ENCODE assay signal across 26 cellular contexts in genomic region chrX:136519069-136519468, GRCh38. TPM values are rescaled to one million over a fixed set of nuclear protein-coding genes. Genes with fewer than 3 reads are reported as not detected.
A peak's percentile ranks its signal among the peaks of the same experiment; 100 is the strongest.
DNase-seq lines count a peak whose midpoint lies in the region; ATAC-seq, FAIRE-seq and TF ChIP-seq lines count a peak whose summit lies in the region.
"Had no signal": no experiment of that assay in that cellular context is flagged by ENCODE, and none has a peak within 500 bp of the region (broad histone marks: within the 10 kb centered on the region; RNA-seq: fewer than 3 reads in every experiment).

No MANE protein-coding gene starts in this region.

- H3K36me3 ChIP-seq in HepG2 (replicated peaks in 1 of 2; ENCODE audit: control insufficient read depth in 1 of 2, insufficient read depth in 2 of 2, low read length in 2 of 2) (no peaks in the 10 kb centered on the region), right lobe of liver (no peaks in the 10 kb centered on the region), Panc1 (ENCODE audit: control insufficient read depth, insufficient read depth, low read length) (no peaks in the 10 kb centered on the region), K562 (ENCODE audit: control insufficient read depth, insufficient read depth, low read length) (no peaks in the 10 kb centered on the region)
- no peaks in the 10 kb centered on the region for H3K36me3 ChIP-seq in CD4-positive, alpha-beta memory T cell (ENCODE audit: insufficient read depth, low read length)
- H3K36me3 ChIP-seq: BE2C; BLaER1 treated with 17β-estradiol and CSF1 and Interleukin-3, amounts not matched to agents 10 nM and 100 nM had no signal

- H3K9me1 ChIP-seq in K562 (ENCODE audit: control insufficient read depth, insufficient read depth, low read length) = no peaks in the 10 kb centered on the region

- BruUV-seq in HepG2 (replicated peaks; lab: Mats Ljungman, UMichigan) (no TSS peak), Panc1 (replicated peaks; lab: Mats Ljungman, UMichigan) (no TSS peak), K562 (replicated peaks; lab: Mats Ljungman, UMichigan) (no TSS peak)

- H3K4me1 ChIP-seq in HepG2 (ENCODE audit: insufficient read depth, low read length) (no peaks in the 10 kb centered on the region), right lobe of liver (no peaks in the 10 kb centered on the region), Panc1 (ENCODE audit: control insufficient read depth, insufficient read depth, low read length) (no peaks in the 10 kb centered on the region), K562 (replicated peaks in 1 of 2; ENCODE audit: control insufficient read depth in 2 of 2, insufficient read depth in 2 of 2, low read length in 2 of 2) (no peaks in the 10 kb centered on the region)
- no peaks in the 10 kb centered on the region for H3K4me1 ChIP-seq in CD4-positive, alpha-beta memory T cell (ENCODE audit: insufficient read depth, low read length)
- H3K4me1 ChIP-seq: BE2C; BLaER1 treated with 17β-estradiol and CSF1 and Interleukin-3, amounts not matched to agents 10 nM and 100 nM; Caco-2 had no signal

- H3K4me1 Mint-ChIP-seq in CD4-positive, alpha-beta memory T cell = peaks cover 0 to 10% (median 7%) of the 10 kb centered on the region in 4 donors
- H3K4me1 Mint-ChIP-seq: GM23338, H9 had no signal

- 7% methylated on average over 5 of the region's 5 CpGs for WGBS in HepG2 (ENCODE audit: low lambda C conversion rate)
- 52% methylated on average over 5 of the region's 5 CpGs for WGBS in right lobe of liver (ENCODE audit: insufficient coverage, low coverage, low lambda C conversion rate, missing lambda C conversion rate)
- 1% methylated on average over 5 of the region's 5 CpGs for WGBS in K562 (ENCODE audit: insufficient coverage, low coverage, missing lambda C conversion rate)

- H4K20me1 ChIP-seq in HepG2 (ENCODE audit: insufficient read depth, low read length) = no peaks in the 10 kb centered on the region
- H4K20me1 ChIP-seq in K562 (replicated peaks; ENCODE audit: control insufficient read depth, insufficient read depth, low read length) = no peaks in the 10 kb centered on the region
- H4K20me1 ChIP-seq: BLaER1 treated with 17β-estradiol and CSF1 and Interleukin-3, amounts not matched to agents 10 nM and 100 nM had no signal

- CTCF ChIA-PET in HepG2 (lab: Yijun Ruan, JAX; ENCODE audit: low intra/inter-chr PET ratio, low total read pairs) (no interaction called here), Panc1 (lab: Charles Lee) (no interaction called here), K562 (lab: Yijun Ruan, JAX; ENCODE audit: low intra/inter-chr PET ratio) (interaction anchor here (0.7 kb wide), 1 partner anchor 58 kb away, joined by 5 read pairs; no protein-coding TSS in a partner anchor), HEK293T (lab: Yijun Ruan, JAX) (no interaction called here)
- CTCF ChIA-PET in CD4-positive, alpha-beta memory T cell (lab: Charles Lee; ENCODE audit: partially characterized antibody) = no interaction called here

- H3K4me3 ChIP-seq in HepG2 (replicated peaks in 1 of 3; ENCODE audit: insufficient read depth in 1 of 3, low read depth in 2 of 3, low read length in 3 of 3) = no peak overlapping the region
- no peak overlapping the region for H3K4me3 ChIP-seq in right lobe of liver
- no peak overlapping the region for H3K4me3 ChIP-seq in Panc1 (ENCODE audit: low read depth in 2 of 2, low read length in 2 of 2)
- no peak overlapping the region for H3K4me3 ChIP-seq in K562
- H3K4me3 ChIP-seq in CD4-positive, alpha-beta memory T cell (ENCODE audit: low read length in 2 of 2) = no peak overlapping the region
- H3K4me3 ChIP-seq: BLaER1 treated with 17β-estradiol and CSF1 and Interleukin-3, amounts not matched to agents 10 nM and 100 nM; GM12878; GM23338 had no signal

- intact Hi-C loops in HepG2 (cut with micrococcal nuclease; ENCODE audit: unreplicated experiment) = no loop called here
- intact Hi-C loops in right lobe of liver (cut with DNase I) = no loop called here
- intact Hi-C loops in Panc1 (cut with micrococcal nuclease; ENCODE audit: unreplicated experiment) = loop anchor here (5.0 kb wide), 1 partner anchor 58 kb away; no protein-coding TSS in a partner anchor
- intact Hi-C loops in K562 (cut with micrococcal nuclease) = loop anchor here (2.0 kb wide), 1 partner anchor 58 kb away; no protein-coding TSS in a partner anchor
- intact Hi-C loops in CD4-positive, alpha-beta memory T cell (cut with micrococcal nuclease) = no loop called here

- no peak overlapping the region for H3K27ac Mint-ChIP-seq in CD4-positive, alpha-beta memory T cell
- H3K27ac Mint-ChIP-seq: CD8-positive, alpha-beta T cell; GM23338; H9; HFFc6 had no signal

- no peak overlapping the region for H3K4me3 Mint-ChIP-seq in CD4-positive, alpha-beta memory T cell
- H3K4me3 Mint-ChIP-seq: CD8-positive, alpha-beta T cell; GM23338; H9; HFFc6 had no signal

- H3K4me2 ChIP-seq in HepG2 (ENCODE audit: low read depth, low read length) (no peak overlapping the region), K562 (ENCODE audit: insufficient read depth, low read length) (no peak overlapping the region)
- H3K4me2 ChIP-seq: BLaER1 treated with 17β-estradiol and CSF1 and Interleukin-3, amounts not matched to agents 10 nM and 100 nM; GM23338 had no signal

- in situ Hi-C loops in HepG2 (cut with HindIII; ENCODE audit: extremely low pct_ligation_motif_present, low pct_unique_long_range_greater_than_20kb) = no loop called here
- in situ Hi-C loops in Panc1 (cut with HindIII; ENCODE audit: low pct_unique_long_range_greater_than_20kb, low sequenced_read_pairs) = no loop called here
- in situ Hi-C loops in K562 (cut with MboI) = no loop called here

- no peak for DNase-seq in HepG2 (ENCODE audit: low spot score)
- no peak for DNase-seq in right lobe of liver
- DNase-seq in Panc1 (ENCODE audit: low read depth, low spot score) = no peak
- DNase-seq in K562 (ENCODE audit: extremely low read depth in 1 of 4, low spot score in 3 of 4) = no peak
- no peak for DNase-seq in HEK293T (ENCODE audit: extremely low spot score)
- no peak for DNase-seq in CD4-positive, alpha-beta memory T cell
- DNase-seq in DMS53 treated with DMSO at 0.1 percent for 48 hours (lab: John Stamatoyannopoulos, UW; ENCODE audit: unreplicated experiment) = no peak
- no peak for DNase-seq in ecto neural progenitor cell (ENCODE audit: low spot score)
- DNase-seq: ACHN; AML-193; BE2C; Caco-2; CD8-positive, alpha-beta T cell; DMS153; DMS79; EL; GDM1; H9; HFFc6 had no signal

- H3K27ac ChIP-seq in HepG2 (ENCODE audit: extremely low read length, insufficient read depth, low read length) = no peak overlapping the region
- no peak overlapping the region for H3K27ac ChIP-seq in right lobe of liver
- H3K27ac ChIP-seq in Panc1 (ENCODE audit: low read length) = no peak overlapping the region
- no peak overlapping the region for H3K27ac ChIP-seq in K562 (ENCODE audit: extremely low read depth, low read depth, low read length)
- H3K27ac ChIP-seq in CD4-positive, alpha-beta memory T cell (ENCODE audit: low read depth, low read length) = no peak overlapping the region
- H3K27ac ChIP-seq: 22Rv1; BLaER1 treated with 17β-estradiol and CSF1 and Interleukin-3, amounts not matched to agents 10 nM and 100 nM had no signal

- peak; percentile 44; the same call in 1 of the 3 replicates for ATAC-seq in HepG2
- no peak for ATAC-seq in right lobe of liver
- ATAC-seq in Panc1 = peak; percentile 77
- ATAC-seq in K562 = no peak
- ATAC-seq: CD8-positive, alpha-beta T cell; GM12878; GM23338; HCT116 had no signal

- H3K9ac ChIP-seq in HepG2 (ENCODE audit: insufficient read depth, low read depth, low read length) = no peak overlapping the region
- no peak overlapping the region for H3K9ac ChIP-seq in K562 (ENCODE audit: insufficient read depth in 1 of 2, low read depth in 2 of 2, low read length in 2 of 2)
- H3K9ac ChIP-seq: BLaER1 treated with 17β-estradiol and CSF1 and Interleukin-3, amounts not matched to agents 10 nM and 100 nM had no signal

- TF ChIP-seq POLR2A in HepG2 (IDR thresholded peaks at IDR 0.05; ENCODE audit: insufficient read depth in 1 of 2, low read depth in 2 of 2, low read length in 2 of 2) = no peak
- TF ChIP-seq POLR2A in right lobe of liver (IDR thresholded peaks at IDR 0.05) = no peak
- no peak for TF ChIP-seq POLR2A in K562 (conservative IDR thresholded peaks at IDR 0.05)

- TF ChIP-seq RAD21 in HepG2 (CRISPR knock-in tag; IDR thresholded peaks at IDR 0.05) (no peak), K562 (CRISPR knock-in tag; conservative IDR thresholded peaks at IDR 0.05 in 1 of 2, IDR thresholded peaks at IDR 0.05 in 1 of 2) (peak; percentile 42 to 60)

- H3K27me3 ChIP-seq in HepG2 (ENCODE audit: control insufficient read depth in 1 of 2, insufficient read depth in 2 of 2, low read length in 2 of 2) (no peaks in the 10 kb centered on the region), right lobe of liver (no peaks in the 10 kb centered on the region), Panc1 (ENCODE audit: control insufficient read depth, insufficient read depth, low read length) (no peaks in the 10 kb centered on the region), K562 (ENCODE audit: control insufficient read depth in 2 of 2, insufficient read depth in 2 of 2, low read length in 2 of 2) (peaks cover 0 to 4% of the 10 kb centered on the region in 2 experiments; a peak in 4 of 5 replicates)
- no peaks in the 10 kb centered on the region for H3K27me3 ChIP-seq in CD4-positive, alpha-beta memory T cell (ENCODE audit: insufficient read depth, low read length)
- H3K27me3 ChIP-seq: BE2C had no signal

- H3K27me3 Mint-ChIP-seq in CD4-positive, alpha-beta memory T cell = no peaks in the 10 kb centered on the region

- TF ChIP-seq CTCF in HepG2 (CRISPR knock-in tag; IDR thresholded peaks at IDR 0.05) (no peak), right lobe of liver (IDR thresholded peaks at IDR 0.05) (no peak), Panc1 (IDR thresholded peaks at IDR 0.05) (peak; percentile 42), K562 (IDR thresholded peaks at IDR 0.05 in 2 of 3, conservative IDR thresholded peaks at IDR 0.05 in 1 of 3; ENCODE audit: insufficient read depth in 2 of 3, low read depth in 1 of 3, low read length in 3 of 3) (peak; percentile 24 to 41 (median 39); a peak in 3 of 6 replicates)

- peaks cover 0 to 1% (median 0%) of the 10 kb centered on the region in 8 donors for H3K9me3 Mint-ChIP-seq in CD4-positive, alpha-beta memory T cell
- H3K9me3 Mint-ChIP-seq: CD8-positive, alpha-beta T cell; GM23338; HFFc6 had no signal

- H3K9me3 ChIP-seq in HepG2 (ENCODE audit: low read length) = no peaks in the 10 kb centered on the region
- no peaks in the 10 kb centered on the region for H3K9me3 ChIP-seq in right lobe of liver
- no peaks in the 10 kb centered on the region for H3K9me3 ChIP-seq in Panc1 (ENCODE audit: control insufficient read depth, insufficient read depth, low read depth, low read length)
- H3K9me3 ChIP-seq in K562 (replicated peaks; ENCODE audit: control insufficient read depth, insufficient read depth, low read depth, low read length) = no peaks in the 10 kb centered on the region
- no peaks in the 10 kb centered on the region for H3K9me3 ChIP-seq in CD4-positive, alpha-beta memory T cell (ENCODE audit: control insufficient read depth in 1 of 2, low read length in 2 of 2)
- H3K9me3 ChIP-seq: BE2C, Caco-2 had no signal

- H2AFZ ChIP-seq in HepG2 (ENCODE audit: low read length) = no peak overlapping the region
- H2AFZ ChIP-seq in K562 (ENCODE audit: low read depth, low read length) = no peak overlapping the region
- H2AFZ ChIP-seq: GM23338 had no signal

- H3K79me2 ChIP-seq in HepG2 (ENCODE audit: insufficient read depth, low read length) (no peaks in the 10 kb centered on the region), K562 (ENCODE audit: control insufficient read depth, insufficient read depth, low read length) (no peaks in the 10 kb centered on the region)

- no peaks in the 10 kb centered on the region for H3K36me3 Mint-ChIP-seq in CD4-positive, alpha-beta memory T cell
- H3K36me3 Mint-ChIP-seq: CD8-positive, alpha-beta T cell had no signal

- POLR2A ChIA-PET in HepG2 (lab: Yijun Ruan, JAX) (no interaction called here), Panc1 (lab: Charles Lee) (no interaction called here), K562 (lab: Yijun Ruan, JAX) (no interaction called here), HEK293T (lab: Yijun Ruan, JAX) (no interaction called here)
- POLR2A ChIA-PET in CD4-positive, alpha-beta memory T cell (lab: Charles Lee; ENCODE audit: partially characterized antibody) = no interaction called here

- TF ChIP-seq EP300 in HepG2 (IDR thresholded peaks at IDR 0.05; ENCODE audit: low read depth in 2 of 2, low read length in 2 of 2) = no peak
- no peak for TF ChIP-seq EP300 in HepG2 (CRISPR knock-in tag; IDR thresholded peaks at IDR 0.05; ENCODE audit: borderline replicate concordance)
- TF ChIP-seq EP300 in K562 (IDR thresholded peaks at IDR 0.05; ENCODE audit: low read length) = no peak

- no peak for FAIRE-seq in HepG2 (lab: Jason Lieb, UNC)
- FAIRE-seq in K562 (lab: Jason Lieb, UNC) = no peak
- FAIRE-seq: A204.1, GM12878 had no signal

RNA-seq across cellular contexts. Expression of gene VGLL1, which starts 12.9 kb away (rescaled TPM):
- total RNA-seq in HepG2 (2016; rRNA removed; fragmentation: Illumina TruSeq; extraction: Trizol) (not detected in 2 replicates), right lobe of liver (not detected), Panc1 (2021; ENCODE audit: unreplicated experiment) (not detected), K562 (2014; rRNA removed) (not detected in 2 replicates), K562 (2014; rRNA removed; fragmentation: Illumina TruSeq; extraction: Trizol) (not detected in 2 replicates), K562 (2015; rRNA removed; fragmentation: Illumina TruSeq; extraction: Trizol) (not detected in 2 replicates), K562 (2021) (not detected in 2 replicates)
- not detected in 2 replicates for total RNA-seq in HepG2 (2016; cell fraction: cytosol; rRNA removed; fragmentation: Illumina TruSeq; extraction: Trizol; ENCODE audit: low read depth)
- total RNA-seq in HepG2 (2016; cell fraction: insoluble cytoplasmic fraction; rRNA removed; fragmentation: Illumina TruSeq; extraction: Trizol) = not detected in 2 replicates
- total RNA-seq in HepG2 (2016; cell fraction: membrane; rRNA removed; fragmentation: Illumina TruSeq; extraction: Trizol) = not detected in 2 replicates
- not detected in 2 replicates for total RNA-seq in HepG2 (2016; cell fraction: nucleus; rRNA removed; fragmentation: Illumina TruSeq; extraction: Trizol)
- polyA plus RNA-seq in HepG2 (2011; rRNA removed) (not detected in 2 replicates), K562 (2011; rRNA removed) (not detected in 2 replicates), K562 (2014; fragmentation: Illumina TruSeq; extraction: Trizol) (not detected in 2 replicates), K562 (2014; fragmentation: Nextera tagmentation; extraction: Ambion mirVana) (not detected), K562 (2014; rRNA removed) (not detected in 2 replicates)
- not detected in 2 replicates for polyA plus RNA-seq in HepG2 (2011; cell fraction: cytosol; rRNA removed)
- polyA plus RNA-seq in HepG2 (2011; cell fraction: nucleus; rRNA removed) = not detected in 2 replicates
- not detected in 2 replicates for polyA plus RNA-seq in HepG2 (2012)
- polyA plus RNA-seq in HepG2 (2016; cell fraction: cytosol; fragmentation: Illumina TruSeq; extraction: Trizol; ENCODE audit: low read depth) = not detected in 2 replicates
- polyA plus RNA-seq in HepG2 (2016; cell fraction: insoluble cytoplasmic fraction; fragmentation: Illumina TruSeq; extraction: Trizol; ENCODE audit: low read depth) = not detected in 2 replicates
- not detected in 2 replicates for polyA plus RNA-seq in HepG2 (2016; cell fraction: membrane; fragmentation: Illumina TruSeq; extraction: Trizol; ENCODE audit: low read depth)
- not detected in 2 replicates for polyA plus RNA-seq in HepG2 (2016; cell fraction: nucleus; fragmentation: Illumina TruSeq; extraction: Trizol; ENCODE audit: insufficient read depth, low read depth)
- not detected in 2 replicates for polyA minus RNA-seq in HepG2 (2011; rRNA and poly(A)+ RNA removed; ENCODE audit: low replicate concordance)
- not detected in 2 replicates for polyA minus RNA-seq in HepG2 (2011; cell fraction: cytosol; rRNA and poly(A)+ RNA removed)
- polyA minus RNA-seq in HepG2 (2011; cell fraction: nucleus; rRNA and poly(A)+ RNA removed) = not detected in 2 replicates
- polyA plus RNA-seq in Panc1 (2012; ENCODE audit: insufficient read length) = not detected
- total RNA-seq in K562 (2011; cell fraction: chromatin; rRNA removed; ENCODE audit: low replicate concordance) = not detected in 2 replicates
- not detected in 2 replicates for total RNA-seq in K562 (2011; cell fraction: nucleolus; rRNA removed)
- not detected in 2 replicates for total RNA-seq in K562 (2011; cell fraction: nucleoplasm; rRNA removed)
- not detected in 2 replicates for polyA plus RNA-seq in K562 (2011; cell fraction: cytosol; rRNA removed)
- not detected in 2 replicates for polyA plus RNA-seq in K562 (2011; cell fraction: nucleus; rRNA removed)
- not detected in 2 replicates for polyA plus RNA-seq in K562 (2012)
- polyA minus RNA-seq in K562 (2011; rRNA and poly(A)+ RNA removed) = not detected in 2 replicates
- polyA minus RNA-seq in K562 (2011; cell fraction: cytosol; rRNA and poly(A)+ RNA removed) = not detected in 2 replicates
- polyA minus RNA-seq in K562 (2011; cell fraction: nucleus; rRNA and poly(A)+ RNA removed) = not detected in 2 replicates
- total RNA-seq in CD4-positive, alpha-beta memory T cell = not detected
- polyA plus RNA-seq in CD4-positive, alpha-beta memory T cell = not detected
- total RNA-seq: CD8-positive, alpha-beta T cell; GM12878; GM23338; H4; H9; HFFc6 had no signal
- polyA plus RNA-seq: GM12878, GM23338 had no signal

RNA-seq across cellular contexts. Expression of gene HTATSF1, which starts 21.7 kb away (rescaled TPM):
- total RNA-seq in HepG2 (2016; rRNA removed; fragmentation: Illumina TruSeq; extraction: Trizol) = 40.5 and 59.4 TPM in 2 replicates
- 3.5 and 4.7 TPM in 2 replicates for total RNA-seq in HepG2 (2016; cell fraction: cytosol; rRNA removed; fragmentation: Illumina TruSeq; extraction: Trizol; ENCODE audit: low read depth)
- 40.9 and 56.9 TPM in 2 replicates for total RNA-seq in HepG2 (2016; cell fraction: insoluble cytoplasmic fraction; rRNA removed; fragmentation: Illumina TruSeq; extraction: Trizol)
- total RNA-seq in HepG2 (2016; cell fraction: membrane; rRNA removed; fragmentation: Illumina TruSeq; extraction: Trizol) = 15.3 and 16.1 TPM in 2 replicates
- total RNA-seq in HepG2 (2016; cell fraction: nucleus; rRNA removed; fragmentation: Illumina TruSeq; extraction: Trizol) = 18.7 and 21.0 TPM in 2 replicates
- 0.57 and 0.61 TPM in 2 replicates for polyA plus RNA-seq in HepG2 (2011; rRNA removed)
- polyA plus RNA-seq in HepG2 (2011; cell fraction: cytosol; rRNA removed) = 0.30 and 0.37 TPM in 2 replicates
- polyA plus RNA-seq in HepG2 (2011; cell fraction: nucleus; rRNA removed) = 0.55 and 0.84 TPM in 2 replicates
- 17.6 and 22.0 TPM in 2 replicates for polyA plus RNA-seq in HepG2 (2012)
- 2.6 and 3.0 TPM in 2 replicates for polyA plus RNA-seq in HepG2 (2016; cell fraction: cytosol; fragmentation: Illumina TruSeq; extraction: Trizol; ENCODE audit: low read depth)
- 63.6 and 65.2 TPM in 2 replicates for polyA plus RNA-seq in HepG2 (2016; cell fraction: insoluble cytoplasmic fraction; fragmentation: Illumina TruSeq; extraction: Trizol; ENCODE audit: low read depth)
- 7.1 and 7.9 TPM in 2 replicates for polyA plus RNA-seq in HepG2 (2016; cell fraction: membrane; fragmentation: Illumina TruSeq; extraction: Trizol; ENCODE audit: low read depth)
- 30.2 and 32.4 TPM in 2 replicates for polyA plus RNA-seq in HepG2 (2016; cell fraction: nucleus; fragmentation: Illumina TruSeq; extraction: Trizol; ENCODE audit: insufficient read depth, low read depth)
- 0.46 and 1.2 TPM in 2 replicates for polyA minus RNA-seq in HepG2 (2011; rRNA and poly(A)+ RNA removed; ENCODE audit: low replicate concordance)
- 0.88 and 1.1 TPM in 2 replicates for polyA minus RNA-seq in HepG2 (2011; cell fraction: cytosol; rRNA and poly(A)+ RNA removed)
- polyA minus RNA-seq in HepG2 (2011; cell fraction: nucleus; rRNA and poly(A)+ RNA removed) = 1.6 and 1.7 TPM in 2 replicates
- total RNA-seq in right lobe of liver = 10 to 100 TPM; 10.6 to 21.5 (median 12.1) TPM
- 76.0 TPM for total RNA-seq in Panc1 (2021; ENCODE audit: unreplicated experiment)
- polyA plus RNA-seq in Panc1 (2012; ENCODE audit: insufficient read length) = 68.0 TPM
- 1.2 and 2.5 TPM in 2 replicates for total RNA-seq in K562 (2011; cell fraction: chromatin; rRNA removed; ENCODE audit: low replicate concordance)
- 0.50 and 1.2 TPM in 2 replicates for total RNA-seq in K562 (2011; cell fraction: nucleolus; rRNA removed)
- total RNA-seq in K562 (2011; cell fraction: nucleoplasm; rRNA removed) = 1.3 and 1.9 TPM in 2 replicates
- 81.3 and 82.5 TPM in 2 replicates for total RNA-seq in K562 (2014; rRNA removed)
- total RNA-seq in K562 (2014; rRNA removed; fragmentation: Illumina TruSeq; extraction: Trizol) = 77.9 and 85.9 TPM in 2 replicates
- total RNA-seq in K562 (2015; rRNA removed; fragmentation: Illumina TruSeq; extraction: Trizol) = 82.4 and 87.7 TPM in 2 replicates
- 37.0 and 42.2 TPM in 2 replicates for total RNA-seq in K562 (2021)
- 1.4 and 2.6 TPM in 2 replicates for polyA plus RNA-seq in K562 (2011; rRNA removed)
- 0.73 and 0.86 TPM in 2 replicates for polyA plus RNA-seq in K562 (2011; cell fraction: cytosol; rRNA removed)
- 0.97 and 1.0 TPM in 2 replicates for polyA plus RNA-seq in K562 (2011; cell fraction: nucleus; rRNA removed)
- 31.0 and 60.1 TPM in 2 replicates for polyA plus RNA-seq in K562 (2012)
- 67.5 and 79.2 TPM in 2 replicates for polyA plus RNA-seq in K562 (2014; fragmentation: Illumina TruSeq; extraction: Trizol)
- 10 to 100 TPM; 17.7 to 29.0 TPM for polyA plus RNA-seq in K562 (2014; fragmentation: Nextera tagmentation; extraction: Ambion mirVana)
- polyA plus RNA-seq in K562 (2014; rRNA removed) = 25.9 and 32.5 TPM in 2 replicates
- polyA minus RNA-seq in K562 (2011; rRNA and poly(A)+ RNA removed) = 1.2 and 1.4 TPM in 2 replicates
- 2.3 and 3.2 TPM in 2 replicates for polyA minus RNA-seq in K562 (2011; cell fraction: cytosol; rRNA and poly(A)+ RNA removed)
- 1.2 and 1.3 TPM in 2 replicates for polyA minus RNA-seq in K562 (2011; cell fraction: nucleus; rRNA and poly(A)+ RNA removed)
- 10 to 100 TPM; 31.6 to 34.7 TPM for total RNA-seq in CD4-positive, alpha-beta memory T cell
- polyA plus RNA-seq in CD4-positive, alpha-beta memory T cell = 10 to 100 TPM; 70.4 to 82.1 TPM

RNA-seq across cellular contexts. Expression of gene BRS3, which starts 31.3 kb away (rescaled TPM):
- total RNA-seq in HepG2 (2016; rRNA removed; fragmentation: Illumina TruSeq; extraction: Trizol) (not detected in 2 replicates), right lobe of liver (not detected), Panc1 (2021; ENCODE audit: unreplicated experiment) (not detected), K562 (2014; rRNA removed) (not detected in 2 replicates), K562 (2014; rRNA removed; fragmentation: Illumina TruSeq; extraction: Trizol) (not detected in 2 replicates), K562 (2015; rRNA removed; fragmentation: Illumina TruSeq; extraction: Trizol) (not detected in 2 replicates), K562 (2021) (not detected in 2 replicates)
- total RNA-seq in HepG2 (2016; cell fraction: cytosol; rRNA removed; fragmentation: Illumina TruSeq; extraction: Trizol; ENCODE audit: low read depth) = not detected in 2 replicates
- not detected in 2 replicates for total RNA-seq in HepG2 (2016; cell fraction: insoluble cytoplasmic fraction; rRNA removed; fragmentation: Illumina TruSeq; extraction: Trizol)
- total RNA-seq in HepG2 (2016; cell fraction: membrane; rRNA removed; fragmentation: Illumina TruSeq; extraction: Trizol) = not detected in 2 replicates
- not detected in 2 replicates for total RNA-seq in HepG2 (2016; cell fraction: nucleus; rRNA removed; fragmentation: Illumina TruSeq; extraction: Trizol)
- polyA plus RNA-seq in HepG2 (2011; rRNA removed) (not detected in 2 replicates), K562 (2011; rRNA removed) (not detected in 2 replicates), K562 (2014; fragmentation: Illumina TruSeq; extraction: Trizol) (not detected in 2 replicates), K562 (2014; fragmentation: Nextera tagmentation; extraction: Ambion mirVana) (not detected), K562 (2014; rRNA removed) (not detected in 2 replicates)
- not detected in 2 replicates for polyA plus RNA-seq in HepG2 (2011; cell fraction: cytosol; rRNA removed)
- not detected in 2 replicates for polyA plus RNA-seq in HepG2 (2011; cell fraction: nucleus; rRNA removed)
- not detected in 2 replicates for polyA plus RNA-seq in HepG2 (2012)
- not detected in 2 replicates for polyA plus RNA-seq in HepG2 (2016; cell fraction: cytosol; fragmentation: Illumina TruSeq; extraction: Trizol; ENCODE audit: low read depth)
- not detected in 2 replicates for polyA plus RNA-seq in HepG2 (2016; cell fraction: insoluble cytoplasmic fraction; fragmentation: Illumina TruSeq; extraction: Trizol; ENCODE audit: low read depth)
- not detected in 2 replicates for polyA plus RNA-seq in HepG2 (2016; cell fraction: membrane; fragmentation: Illumina TruSeq; extraction: Trizol; ENCODE audit: low read depth)
- not detected in 2 replicates for polyA plus RNA-seq in HepG2 (2016; cell fraction: nucleus; fragmentation: Illumina TruSeq; extraction: Trizol; ENCODE audit: insufficient read depth, low read depth)
- polyA minus RNA-seq in HepG2 (2011; rRNA and poly(A)+ RNA removed; ENCODE audit: low replicate concordance) = not detected in 2 replicates
- not detected in 2 replicates for polyA minus RNA-seq in HepG2 (2011; cell fraction: cytosol; rRNA and poly(A)+ RNA removed)
- polyA minus RNA-seq in HepG2 (2011; cell fraction: nucleus; rRNA and poly(A)+ RNA removed) = not detected in 2 replicates
- not detected for polyA plus RNA-seq in Panc1 (2012; ENCODE audit: insufficient read length)
- total RNA-seq in K562 (2011; cell fraction: chromatin; rRNA removed; ENCODE audit: low replicate concordance) = not detected in 2 replicates
- not detected in 2 replicates for total RNA-seq in K562 (2011; cell fraction: nucleolus; rRNA removed)
- not detected in 2 replicates for total RNA-seq in K562 (2011; cell fraction: nucleoplasm; rRNA removed)
- polyA plus RNA-seq in K562 (2011; cell fraction: cytosol; rRNA removed) = not detected in 2 replicates
- polyA plus RNA-seq in K562 (2011; cell fraction: nucleus; rRNA removed) = not detected in 2 replicates
- 0.03 TPM in 1 of 2 replicates, not detected in the other for polyA plus RNA-seq in K562 (2012)
- not detected in 2 replicates for polyA minus RNA-seq in K562 (2011; rRNA and poly(A)+ RNA removed)
- not detected in 2 replicates for polyA minus RNA-seq in K562 (2011; cell fraction: cytosol; rRNA and poly(A)+ RNA removed)
- polyA minus RNA-seq in K562 (2011; cell fraction: nucleus; rRNA and poly(A)+ RNA removed) = not detected in 2 replicates
- total RNA-seq in CD4-positive, alpha-beta memory T cell = not detected
- polyA plus RNA-seq in CD4-positive, alpha-beta memory T cell = not detected
- total RNA-seq: Caco-2; CD8-positive, alpha-beta T cell; GM12878; GM23338; H4; H9; HFFc6 had no signal
- polyA plus RNA-seq: GM12878, GM23338 had no signal

Comparison
In these comparisons a context has a peak if more than half of its experiments do, and no peak if none do; other contexts are left out.
1. ATAC-seq: peak in HepG2 (single experiment) and Panc1 (single experiment); none in right lobe of liver (0 of 4) and K562 (single experiment).
2. CTCF ChIP-seq: peak in Panc1 (single experiment) and K562 (3 of 3); none in HepG2 (single experiment) and right lobe of liver (0 of 4).
3. intact Hi-C loops: an anchor here in Panc1 (5.0 kb wide) and K562 (2.0 kb wide); none called in HepG2, right lobe of liver and CD4-positive, alpha-beta memory T cell.
4. Of the 241 proteins assayed by ChIP-seq in both HepG2 and K562: peak only in HepG2: STAG1; only in K562: CTCF and RAD21; in both: none; in neither: 238.